Comparison of ENCODE assay signal across 1 cellular context in the genomic region with DNA sequence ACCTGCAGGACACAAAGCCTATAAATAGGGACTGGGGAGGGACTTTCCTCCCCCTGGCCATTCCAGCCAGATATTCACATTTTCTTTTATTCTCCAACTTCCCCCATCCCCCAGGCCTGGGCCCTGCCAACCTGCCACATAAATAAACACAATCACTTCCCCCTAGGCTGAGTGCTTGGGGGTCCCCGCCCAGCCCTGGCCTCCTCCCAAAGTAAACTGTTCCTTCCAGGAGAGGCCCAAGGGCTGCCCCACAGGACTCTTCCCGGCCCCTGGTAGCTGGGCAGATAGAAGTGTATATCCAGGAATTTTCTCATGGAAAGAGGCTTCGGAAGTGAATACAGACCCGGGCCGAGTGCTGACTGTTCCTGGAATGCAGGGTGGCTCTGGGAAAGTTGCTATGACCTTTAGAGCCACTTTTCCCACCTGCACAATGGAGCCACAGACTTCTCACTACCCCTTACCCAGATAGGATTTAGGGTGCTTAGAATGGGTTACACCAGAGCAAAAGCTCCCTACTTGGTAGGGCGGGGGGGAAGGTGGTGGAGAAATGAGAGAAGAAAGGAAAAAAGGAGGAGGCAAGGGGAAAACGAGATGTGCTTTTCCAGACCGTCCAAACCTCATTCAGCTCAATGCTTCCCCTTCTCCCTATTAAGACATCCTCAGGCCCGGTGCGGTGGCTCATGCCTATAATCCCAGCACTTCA.
TF ChIP-seq lines count a peak whose summit lies in the region.

No MANE protein-coding gene starts in this region.

TF ChIP-seq in GM23338, 12 proteins besides CTCF, POLR2A, EP300 and RAD21 (continued from another document):
- TF ChIP-seq, protein P1, sequence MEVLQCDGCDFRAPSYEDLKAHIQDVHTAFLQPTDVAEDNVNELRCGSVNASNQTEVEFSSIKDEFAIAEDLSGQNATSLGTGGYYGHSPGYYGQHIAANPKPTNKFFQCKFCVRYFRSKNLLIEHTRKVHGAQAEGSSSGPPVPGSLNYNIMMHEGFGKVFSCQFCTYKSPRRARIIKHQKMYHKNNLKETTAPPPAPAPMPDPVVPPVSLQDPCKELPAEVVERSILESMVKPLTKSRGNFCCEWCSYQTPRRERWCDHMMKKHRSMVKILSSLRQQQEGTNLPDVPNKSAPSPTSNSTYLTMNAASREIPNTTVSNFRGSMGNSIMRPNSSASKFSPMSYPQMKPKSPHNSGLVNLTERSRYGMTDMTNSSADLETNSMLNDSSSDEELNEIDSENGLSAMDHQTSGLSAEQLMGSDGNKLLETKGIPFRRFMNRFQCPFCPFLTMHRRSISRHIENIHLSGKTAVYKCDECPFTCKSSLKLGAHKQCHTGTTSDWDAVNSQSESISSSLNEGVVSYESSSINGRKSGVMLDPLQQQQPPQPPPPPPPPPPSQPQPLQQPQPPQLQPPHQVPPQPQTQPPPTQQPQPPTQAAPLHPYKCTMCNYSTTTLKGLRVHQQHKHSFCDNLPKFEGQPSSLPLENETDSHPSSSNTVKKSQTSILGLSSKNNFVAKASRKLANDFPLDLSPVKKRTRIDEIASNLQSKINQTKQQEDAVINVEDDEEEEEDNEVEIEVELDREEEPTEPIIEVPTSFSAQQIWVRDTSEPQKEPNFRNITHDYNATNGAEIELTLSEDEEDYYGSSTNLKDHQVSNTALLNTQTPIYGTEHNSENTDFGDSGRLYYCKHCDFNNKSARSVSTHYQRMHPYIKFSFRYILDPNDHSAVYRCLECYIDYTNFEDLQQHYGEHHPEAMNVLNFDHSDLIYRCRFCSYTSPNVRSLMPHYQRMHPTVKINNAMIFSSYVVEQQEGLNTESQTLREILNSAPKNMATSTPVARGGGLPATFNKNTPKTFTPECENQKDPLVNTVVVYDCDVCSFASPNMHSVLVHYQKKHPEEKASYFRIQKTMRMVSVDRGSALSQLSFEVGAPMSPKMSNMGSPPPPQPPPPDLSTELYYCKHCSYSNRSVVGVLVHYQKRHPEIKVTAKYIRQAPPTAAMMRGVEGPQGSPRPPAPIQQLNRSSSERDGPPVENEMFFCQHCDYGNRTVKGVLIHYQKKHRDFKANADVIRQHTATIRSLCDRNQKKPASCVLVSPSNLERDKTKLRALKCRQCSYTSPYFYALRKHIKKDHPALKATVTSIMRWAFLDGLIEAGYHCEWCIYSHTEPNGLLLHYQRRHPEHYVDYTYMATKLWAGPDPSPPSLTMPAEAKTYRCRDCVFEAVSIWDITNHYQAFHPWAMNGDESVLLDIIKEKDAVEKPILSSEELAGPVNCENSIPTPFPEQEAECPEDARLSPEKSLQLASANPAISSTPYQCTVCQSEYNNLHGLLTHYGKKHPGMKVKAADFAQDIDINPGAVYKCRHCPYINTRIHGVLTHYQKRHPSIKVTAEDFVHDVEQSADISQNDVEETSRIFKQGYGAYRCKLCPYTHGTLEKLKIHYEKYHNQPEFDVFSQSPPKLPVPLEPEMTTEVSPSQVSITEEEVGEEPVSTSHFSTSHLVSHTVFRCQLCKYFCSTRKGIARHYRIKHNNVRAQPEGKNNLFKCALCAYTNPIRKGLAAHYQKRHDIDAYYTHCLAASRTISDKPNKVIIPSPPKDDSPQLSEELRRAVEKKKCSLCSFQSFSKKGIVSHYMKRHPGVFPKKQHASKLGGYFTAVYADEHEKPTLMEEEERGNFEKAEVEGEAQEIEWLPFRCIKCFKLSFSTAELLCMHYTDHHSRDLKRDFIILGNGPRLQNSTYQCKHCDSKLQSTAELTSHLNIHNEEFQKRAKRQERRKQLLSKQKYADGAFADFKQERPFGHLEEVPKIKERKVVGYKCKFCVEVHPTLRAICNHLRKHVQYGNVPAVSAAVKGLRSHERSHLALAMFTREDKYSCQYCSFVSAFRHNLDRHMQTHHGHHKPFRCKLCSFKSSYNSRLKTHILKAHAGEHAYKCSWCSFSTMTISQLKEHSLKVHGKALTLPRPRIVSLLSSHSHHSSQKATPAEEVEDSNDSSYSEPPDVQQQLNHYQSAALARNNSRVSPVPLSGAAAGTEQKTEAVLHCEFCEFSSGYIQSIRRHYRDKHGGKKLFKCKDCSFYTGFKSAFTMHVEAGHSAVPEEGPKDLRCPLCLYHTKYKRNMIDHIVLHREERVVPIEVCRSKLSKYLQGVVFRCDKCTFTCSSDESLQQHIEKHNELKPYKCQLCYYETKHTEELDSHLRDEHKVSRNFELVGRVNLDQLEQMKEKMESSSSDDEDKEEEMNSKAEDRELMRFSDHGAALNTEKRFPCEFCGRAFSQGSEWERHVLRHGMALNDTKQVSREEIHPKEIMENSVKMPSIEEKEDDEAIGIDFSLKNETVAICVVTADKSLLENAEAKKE (CRISPR knock-in tag; IDR thresholded peaks at IDR 0.05): no peak
- TF ChIP-seq EZH2 (IDR thresholded peaks at IDR 0.05; ENCODE audit: low read depth, unreplicated experiment): no peak
- TF ChIP-seq JUNB (IDR thresholded peaks at IDR 0.05; ENCODE audit: unreplicated experiment): no peak
- TF ChIP-seq ZNF331 (CRISPR knock-in tag; IDR thresholded peaks at IDR 0.05; ENCODE audit: low read depth): no peak
- TF ChIP-seq CREB1 (CRISPR knock-in tag; IDR thresholded peaks at IDR 0.05; ENCODE audit: low read depth): no peak
- TF ChIP-seq, protein P2, sequence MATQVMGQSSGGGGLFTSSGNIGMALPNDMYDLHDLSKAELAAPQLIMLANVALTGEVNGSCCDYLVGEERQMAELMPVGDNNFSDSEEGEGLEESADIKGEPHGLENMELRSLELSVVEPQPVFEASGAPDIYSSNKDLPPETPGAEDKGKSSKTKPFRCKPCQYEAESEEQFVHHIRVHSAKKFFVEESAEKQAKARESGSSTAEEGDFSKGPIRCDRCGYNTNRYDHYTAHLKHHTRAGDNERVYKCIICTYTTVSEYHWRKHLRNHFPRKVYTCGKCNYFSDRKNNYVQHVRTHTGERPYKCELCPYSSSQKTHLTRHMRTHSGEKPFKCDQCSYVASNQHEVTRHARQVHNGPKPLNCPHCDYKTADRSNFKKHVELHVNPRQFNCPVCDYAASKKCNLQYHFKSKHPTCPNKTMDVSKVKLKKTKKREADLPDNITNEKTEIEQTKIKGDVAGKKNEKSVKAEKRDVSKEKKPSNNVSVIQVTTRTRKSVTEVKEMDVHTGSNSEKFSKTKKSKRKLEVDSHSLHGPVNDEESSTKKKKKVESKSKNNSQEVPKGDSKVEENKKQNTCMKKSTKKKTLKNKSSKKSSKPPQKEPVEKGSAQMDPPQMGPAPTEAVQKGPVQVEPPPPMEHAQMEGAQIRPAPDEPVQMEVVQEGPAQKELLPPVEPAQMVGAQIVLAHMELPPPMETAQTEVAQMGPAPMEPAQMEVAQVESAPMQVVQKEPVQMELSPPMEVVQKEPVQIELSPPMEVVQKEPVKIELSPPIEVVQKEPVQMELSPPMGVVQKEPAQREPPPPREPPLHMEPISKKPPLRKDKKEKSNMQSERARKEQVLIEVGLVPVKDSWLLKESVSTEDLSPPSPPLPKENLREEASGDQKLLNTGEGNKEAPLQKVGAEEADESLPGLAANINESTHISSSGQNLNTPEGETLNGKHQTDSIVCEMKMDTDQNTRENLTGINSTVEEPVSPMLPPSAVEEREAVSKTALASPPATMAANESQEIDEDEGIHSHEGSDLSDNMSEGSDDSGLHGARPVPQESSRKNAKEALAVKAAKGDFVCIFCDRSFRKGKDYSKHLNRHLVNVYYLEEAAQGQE (IDR thresholded peaks at IDR 0.05; ENCODE audit: unreplicated experiment): no peak
- TF ChIP-seq POLR2AphosphoS5 (IDR thresholded peaks at IDR 0.05; ENCODE audit: low read depth): no peak
- no peak for TF ChIP-seq NANOG (IDR thresholded peaks at IDR 0.05; ENCODE audit: borderline replicate concordance)
- TF ChIP-seq ZNF114 (CRISPR knock-in tag; IDR thresholded peaks at IDR 0.05): no peak
